In the genomic region with DNA sequence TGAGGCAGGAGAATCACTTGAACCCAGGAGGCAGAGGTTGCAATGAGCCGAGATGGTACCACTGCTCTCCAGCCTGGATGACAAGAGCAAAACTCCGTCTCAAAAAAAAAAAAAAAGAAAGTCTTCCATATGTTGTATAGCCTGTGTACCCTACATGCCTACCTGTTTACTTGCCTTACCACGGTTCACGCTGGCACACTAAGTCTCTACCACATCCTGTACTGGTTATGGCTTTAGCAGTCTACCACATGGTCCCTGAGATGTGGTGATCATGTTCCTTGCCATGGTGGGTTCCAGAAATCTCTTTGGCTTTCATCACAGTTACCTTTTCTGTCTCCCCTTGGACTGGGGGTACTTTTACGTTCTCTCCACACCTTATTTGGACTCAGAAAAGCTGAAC, we compare ENCODE assay signal across 21 cellular contexts.
DNase-seq lines count a peak whose midpoint lies in the region; ATAC-seq and TF ChIP-seq lines count a peak whose summit lies in the region.
"Had no signal": no experiment of that assay in that cellular context is flagged by ENCODE, and none has a peak within 500 bp of the region (broad histone marks: within the 10 kb centered on the region; RNA-seq: fewer than 3 reads in every experiment).

No MANE protein-coding gene starts in this region.

- no peak overlapping the region for H3K4me2 ChIP-seq in mesenchymal stem cell (ENCODE audit: low read length, poor library complexity, severe bottlenecking)
- H3K4me2 ChIP-seq: BLaER1 had no signal

- DNase-seq in activated naive CD4-positive, alpha-beta T cell treated with anti-CD3 and anti-CD28 coated beads for 36 hours = peak; percentile 23
- no peak for DNase-seq in activated naive CD4-positive, alpha-beta T cell treated with Interleukin-2 at 50 U/mL for 16 hours
- DNase-seq in activated CD8-positive, alpha-beta T cell treated with anti-CD3 and anti-CD28 coated beads for 36 hours = peak; percentile 47
- DNase-seq in mesenchymal stem cell (no peak), WERI-Rb-1 (no peak), EL (no peak)
- DNase-seq: activated B cell treated with CpG ODN at 0.5 μM for 24 hours, endodermal cell, esophagus squamous epithelium, KG1, left cardiac atrium, MM.1S, NCI-H1417 treated with DMSO at 0.1 percent for 48 hours, NCI-H2081 treated with DMSO at 0.1 percent for 48 hours, occipital lobe, substantia nigra had no signal

- H2BK12ac ChIP-seq in mesenchymal stem cell (ENCODE audit: low read length in 2 of 2) = no peak overlapping the region

- H4K91ac ChIP-seq in mesenchymal stem cell (ENCODE audit: low read length) = no peak overlapping the region

- H2AK5ac ChIP-seq in mesenchymal stem cell (ENCODE audit: low read length, severe bottlenecking) = no peak overlapping the region

- no peak overlapping the region for H3K4ac ChIP-seq in mesenchymal stem cell (ENCODE audit: low read depth in 1 of 2, low read length in 2 of 2)

- no peak overlapping the region for H3K4me3 ChIP-seq in mesenchymal stem cell (ENCODE audit: insufficient read depth in 1 of 2, low read depth in 1 of 2, low read length in 2 of 2)
- no peak overlapping the region for H3K4me3 ChIP-seq in WERI-Rb-1 (ENCODE audit: low read depth, low read length)
- H3K4me3 ChIP-seq: BLaER1, esophagus squamous epithelium had no signal

- H2BK5ac ChIP-seq in mesenchymal stem cell (ENCODE audit: low read depth, low read length, poor library complexity, severe bottlenecking) = no peak overlapping the region

- H3K4me1 ChIP-seq in mesenchymal stem cell (ENCODE audit: control insufficient read depth, insufficient read depth, low read depth, low read length) = peaks cover 2% of the 10 kb centered on the region
- H3K4me1 ChIP-seq: esophagus squamous epithelium had no signal

- intact Hi-C loops in activated naive CD4-positive, alpha-beta T cell treated with anti-CD3 and anti-CD28 coated beads for 36 hours (cut with micrococcal nuclease) = loop anchor here (10.0 kb wide), 1 partner anchor 61 kb away; a partner anchor contains a TSS
- intact Hi-C loops in activated CD8-positive, alpha-beta T cell treated with anti-CD3 and anti-CD28 coated beads for 36 hours (cut with micrococcal nuclease) = no loop called here

- no peaks in the 10 kb centered on the region for H3K36me3 ChIP-seq in mesenchymal stem cell (ENCODE audit: control insufficient read depth in 1 of 2, insufficient read depth in 2 of 2, low read depth in 1 of 2, low read length in 2 of 2)
- no peaks in the 10 kb centered on the region for H3K36me3 ChIP-seq in WERI-Rb-1
- H3K36me3 ChIP-seq: BLaER1, esophagus squamous epithelium had no signal

- H2BK120ac ChIP-seq in mesenchymal stem cell (ENCODE audit: low read depth, low read length) = no peak overlapping the region

- H3K9me3 ChIP-seq in mesenchymal stem cell (ENCODE audit: control insufficient read depth, low read length) (no peaks in the 10 kb centered on the region), WERI-Rb-1 (ENCODE audit: severe bottlenecking) (no peaks in the 10 kb centered on the region)
- H3K9me3 ChIP-seq: BLaER1, esophagus squamous epithelium had no signal

- H3K27ac ChIP-seq in mesenchymal stem cell (ENCODE audit: low read length, poor library complexity, severe bottlenecking) (no peak overlapping the region), WERI-Rb-1 (no peak overlapping the region)
- H3K27ac ChIP-seq: BLaER1, esophagus squamous epithelium had no signal

- H3K9me3 Mint-ChIP-seq in activated naive CD4-positive, alpha-beta T cell treated with anti-CD3 and anti-CD28 coated beads for 36 hours = no peaks in the 10 kb centered on the region
- H3K9me3 Mint-ChIP-seq in activated CD8-positive, alpha-beta T cell treated with anti-CD3 and anti-CD28 coated beads for 36 hours = no peaks in the 10 kb centered on the region
- H3K9me3 Mint-ChIP-seq: activated B cell treated with CpG ODN at 0.5 μM for 24 hours, brain, endodermal cell, HFFc6 had no signal

- POLR2A ChIA-PET in activated CD8-positive, alpha-beta T cell treated with anti-CD3 and anti-CD28 coated beads for 36 hours (lab: Charles Lee) = no interaction called here

- peaks cover 11% of the 10 kb centered on the region for H3K4me1 Mint-ChIP-seq in activated naive CD4-positive, alpha-beta T cell treated with anti-CD3 and anti-CD28 coated beads for 36 hours (ENCODE audit: low read depth)
- H3K4me1 Mint-ChIP-seq in activated CD8-positive, alpha-beta T cell treated with anti-CD3 and anti-CD28 coated beads for 36 hours (ENCODE audit: low read depth) = peaks cover 14% of the 10 kb centered on the region

- no peak overlapping the region for H2AFZ ChIP-seq in mesenchymal stem cell (ENCODE audit: low read depth, low read length)

- H3K27me3 ChIP-seq in mesenchymal stem cell (ENCODE audit: control insufficient read depth in 1 of 2, insufficient read depth in 1 of 2, low read length in 2 of 2) (no peaks in the 10 kb centered on the region), WERI-Rb-1 (ENCODE audit: insufficient read depth, low read depth, severe bottlenecking) (no peaks in the 10 kb centered on the region)
- H3K27me3 ChIP-seq: BLaER1 had no signal

- no peaks in the 10 kb centered on the region for H3K79me1 ChIP-seq in mesenchymal stem cell (replicated peaks; ENCODE audit: low read length, poor library complexity, severe bottlenecking)

- H3K18ac ChIP-seq in mesenchymal stem cell (ENCODE audit: low read depth in 1 of 2, low read length in 2 of 2) = no peak overlapping the region

- 97% methylated on average over 3 of the region's 5 CpGs for WGBS in mesenchymal stem cell

- H3K14ac ChIP-seq in mesenchymal stem cell (ENCODE audit: low read length in 2 of 2) = no peak overlapping the region

- no peak overlapping the region for H3K4me3 Mint-ChIP-seq in activated naive CD4-positive, alpha-beta T cell treated with anti-CD3 and anti-CD28 coated beads for 36 hours
- H3K4me3 Mint-ChIP-seq in activated CD8-positive, alpha-beta T cell treated with anti-CD3 and anti-CD28 coated beads for 36 hours = no peak overlapping the region
- H3K4me3 Mint-ChIP-seq: activated B cell treated with CpG ODN at 0.5 μM for 24 hours, brain, endodermal cell, HFFc6 had no signal

- ATAC-seq in activated CD8-positive, alpha-beta T cell treated with anti-CD3 and anti-CD28 coated beads for 36 hours = peak; percentile 75
- ATAC-seq in GM18517 (IDR thresholded peaks at IDR 0.05; ENCODE audit: unreplicated experiment) (no peak), HG02981 (IDR thresholded peaks at IDR 0.05; ENCODE audit: unreplicated experiment) (no peak)
- ATAC-seq: left cardiac atrium had no signal

- peak overlapping the region; percentile 4 for H4K8ac ChIP-seq in mesenchymal stem cell (ENCODE audit: low read length)

- CTCF ChIA-PET in activated naive CD4-positive, alpha-beta T cell treated with anti-CD3 and anti-CD28 coated beads for 36 hours (lab: Charles Lee) = no interaction called here
- CTCF ChIA-PET in activated CD8-positive, alpha-beta T cell treated with anti-CD3 and anti-CD28 coated beads for 36 hours (lab: Charles Lee) = no interaction called here

- H3K36me3 Mint-ChIP-seq in activated naive CD4-positive, alpha-beta T cell treated with anti-CD3 and anti-CD28 coated beads for 36 hours (ENCODE audit: low read depth) = no peaks in the 10 kb centered on the region
- H3K36me3 Mint-ChIP-seq in activated CD8-positive, alpha-beta T cell treated with anti-CD3 and anti-CD28 coated beads for 36 hours (ENCODE audit: low read depth) = no peaks in the 10 kb centered on the region
- H3K36me3 Mint-ChIP-seq: brain had no signal

- H3K27me3 Mint-ChIP-seq in activated naive CD4-positive, alpha-beta T cell treated with anti-CD3 and anti-CD28 coated beads for 36 hours (ENCODE audit: low read depth) = peaks cover 8% of the 10 kb centered on the region
- H3K27me3 Mint-ChIP-seq in activated CD8-positive, alpha-beta T cell treated with anti-CD3 and anti-CD28 coated beads for 36 hours = peaks cover 6% of the 10 kb centered on the region
- H3K27me3 Mint-ChIP-seq: brain had no signal

- H3K27ac Mint-ChIP-seq in activated naive CD4-positive, alpha-beta T cell treated with anti-CD3 and anti-CD28 coated beads for 36 hours = no peak overlapping the region
- H3K27ac Mint-ChIP-seq in activated CD8-positive, alpha-beta T cell treated with anti-CD3 and anti-CD28 coated beads for 36 hours = peak overlapping the region; percentile 29
- H3K27ac Mint-ChIP-seq: activated B cell treated with CpG ODN at 0.5 μM for 24 hours, brain, endodermal cell had no signal

- no peak overlapping the region for H3K9ac ChIP-seq in mesenchymal stem cell (ENCODE audit: low read length)
- H3K9ac ChIP-seq: BLaER1 had no signal

- no peak for TF ChIP-seq CTCF in activated CD8-positive, alpha-beta T cell treated with anti-CD3 and anti-CD28 coated beads for 36 hours (IDR thresholded peaks at IDR 0.05)
- TF ChIP-seq CTCF in WERI-Rb-1 (IDR thresholded peaks at IDR 0.05; ENCODE audit: low read depth, low read length) = no peak

- H3K23ac ChIP-seq in mesenchymal stem cell (ENCODE audit: low read length in 2 of 2) = no peak overlapping the region

- H2BK15ac ChIP-seq in mesenchymal stem cell (ENCODE audit: low read depth, poor library complexity, severe bottlenecking) = no peak overlapping the region

Comparison
In these comparisons a context has a peak if more than half of its experiments do, and no peak if none do; other contexts are left out.
1. DNase-seq: peak in activated naive CD4-positive, alpha-beta T cell treated with anti-CD3 and anti-CD28 coated beads for 36 hours (single experiment) and activated CD8-positive, alpha-beta T cell treated with anti-CD3 and anti-CD28 coated beads for 36 hours (single experiment); none in activated naive CD4-positive, alpha-beta T cell treated with Interleukin-2 at 50 U/mL for 16 hours (single experiment), mesenchymal stem cell (single experiment), WERI-Rb-1 (single experiment) and EL (single experiment).